ENCODE assay signal across 10 cellular contexts in the genomic region with DNA sequence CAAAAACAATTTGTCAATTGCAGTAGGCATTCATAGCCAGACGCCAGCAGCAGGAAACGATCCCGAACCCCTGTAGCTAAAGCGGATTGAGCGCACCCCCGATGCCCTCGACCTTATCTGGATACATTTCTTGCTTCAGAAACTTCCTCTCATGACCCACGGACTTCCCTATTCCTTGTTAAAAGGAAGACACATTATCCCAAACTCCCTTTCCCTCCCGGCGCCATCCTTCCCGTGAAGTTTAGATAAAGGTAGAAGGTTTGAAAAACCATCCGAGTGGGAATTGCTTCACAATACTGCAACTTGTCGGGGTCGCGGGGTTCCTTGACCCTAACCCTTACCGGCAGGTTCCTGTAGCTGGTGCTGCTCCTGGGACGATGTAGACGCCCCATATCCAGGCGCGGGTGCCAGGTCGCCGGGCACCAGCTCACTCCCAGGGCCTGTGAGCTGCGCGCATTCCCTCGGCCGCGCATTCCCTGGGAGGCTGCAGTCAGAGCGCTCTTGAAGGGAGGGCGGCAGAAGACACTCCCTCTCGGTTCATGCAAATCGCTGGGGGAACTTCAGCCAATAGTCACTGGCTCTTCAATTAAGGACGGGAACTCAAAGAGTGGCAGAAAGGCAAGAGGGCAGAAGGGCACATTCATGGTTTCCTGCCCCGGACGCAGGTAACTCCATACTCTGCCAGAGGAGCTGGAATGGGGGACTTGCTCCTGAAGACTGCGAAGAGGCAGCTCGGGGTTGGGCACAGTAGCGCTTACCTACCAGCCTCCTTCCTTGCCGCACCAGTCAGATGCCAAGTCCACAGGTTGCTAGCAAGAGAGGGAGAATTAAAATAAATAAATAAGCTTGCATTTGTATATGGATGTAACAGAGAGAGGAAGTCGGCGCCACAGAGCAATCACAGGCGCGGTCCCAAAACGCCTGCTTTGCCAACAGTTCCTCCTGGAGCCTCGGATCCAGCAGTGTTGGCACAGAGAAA. TPM values are rescaled to one million over a fixed set of nuclear protein-coding genes. Genes with fewer than 3 reads are reported as not detected.
DNase-seq lines count a peak whose midpoint lies in the region; ATAC-seq and TF ChIP-seq lines count a peak whose summit lies in the region.
"Had no signal": no experiment of that assay in that cellular context is flagged by ENCODE, and none has a peak within 500 bp of the region (broad histone marks: within the 10 kb centered on the region; RNA-seq: fewer than 3 reads in every experiment).

No MANE protein-coding gene starts in this region.

- peaks cover 0 to 7% of the 10 kb centered on the region in 2 donors for H3K27me3 ChIP-seq in body of pancreas

- ATAC-seq in body of pancreas = peak; percentile 60
- ATAC-seq in stimulated activated effector memory CD8-positive, alpha-beta T cell treated with anti-CD3 and anti-CD28 coated beads, Interleukin-12 subunit alpha, Interleukin-12 subunit beta, amount 100 ng/mL, for 72 hours = peak; percentile 28
- no peak for ATAC-seq in activated CD4-positive, alpha-beta T cell treated with anti-CD3 and anti-CD28 coated beads for 36 hours

- no peaks in the 10 kb centered on the region for H3K9me3 ChIP-seq in body of pancreas

- H3K4me3 ChIP-seq in body of pancreas = no peak overlapping the region

- CTCF ChIA-PET in activated CD4-positive, alpha-beta T cell treated with anti-CD3 and anti-CD28 coated beads for 36 hours (lab: Charles Lee) = no interaction called here
- CTCF ChIA-PET in activated CD4-positive, alpha-beta T cell treated with anti-CD3 and anti-CD28 coated beads, Interleukin-2, amount 10 ng/mL, durations not matched to agents 7 days and 5 days (lab: Charles Lee) = no interaction called here

- H3K36me3 ChIP-seq in body of pancreas (replicated peaks in 1 of 2; ENCODE audit: insufficient read depth in 1 of 2, low read depth in 2 of 2) = no peaks in the 10 kb centered on the region

- DNase-seq in 8988T (peak; percentile 68), NCI-H2029 (lab: John Stamatoyannopoulos, UW) (peak; percentile 53), body of pancreas (peak; percentile 22 to 48 (median 38)), iris pigment epithelial cell (ENCODE audit: low read depth) (peak; percentile 16), NCI-H1436 treated with DMSO at 0.1 percent for 48 hours (lab: John Stamatoyannopoulos, UW) (no peak)
- no peak for DNase-seq in stimulated activated effector memory CD8-positive, alpha-beta T cell treated with anti-CD3 and anti-CD28 coated beads, Interleukin-12 subunit alpha, Interleukin-12 subunit beta, amount 100 ng/mL, for 72 hours (ENCODE audit: low spot score in 2 of 2)
- DNase-seq in activated CD4-positive, alpha-beta T cell treated with anti-CD3 and anti-CD28 coated beads for 36 hours = no peak
- DNase-seq in activated CD4-positive, alpha-beta T cell treated with anti-CD3 and anti-CD28 coated beads, Interleukin-2, amount 10 ng/mL, durations not matched to agents 7 days and 5 days = no peak

- H3K9me3 Mint-ChIP-seq in stimulated activated effector memory CD8-positive, alpha-beta T cell treated with anti-CD3 and anti-CD28 coated beads, Interleukin-12 subunit alpha, Interleukin-12 subunit beta, amount 100 ng/mL, for 72 hours = peaks cover 3% of the 10 kb centered on the region
- no peaks in the 10 kb centered on the region for H3K9me3 Mint-ChIP-seq in activated CD4-positive, alpha-beta T cell treated with anti-CD3 and anti-CD28 coated beads for 36 hours (ENCODE audit: low read depth)
- no peaks in the 10 kb centered on the region for H3K9me3 Mint-ChIP-seq in activated CD4-positive, alpha-beta T cell treated with anti-CD3 and anti-CD28 coated beads, Interleukin-2, amount 10 ng/mL, durations not matched to agents 7 days and 5 days

- H3K27ac Mint-ChIP-seq in stimulated activated effector memory CD8-positive, alpha-beta T cell treated with anti-CD3 and anti-CD28 coated beads, Interleukin-12 subunit alpha, Interleukin-12 subunit beta, amount 100 ng/mL, for 72 hours = no peak overlapping the region
- H3K27ac Mint-ChIP-seq in activated CD4-positive, alpha-beta T cell treated with anti-CD3 and anti-CD28 coated beads for 36 hours = no peak overlapping the region
- no peak overlapping the region for H3K27ac Mint-ChIP-seq in activated CD4-positive, alpha-beta T cell treated with anti-CD3 and anti-CD28 coated beads, Interleukin-2, amount 10 ng/mL, durations not matched to agents 7 days and 5 days
- H3K27ac Mint-ChIP-seq: B cell, memory B cell had no signal

- H3K36me3 Mint-ChIP-seq in stimulated activated effector memory CD8-positive, alpha-beta T cell treated with anti-CD3 and anti-CD28 coated beads, Interleukin-12 subunit alpha, Interleukin-12 subunit beta, amount 100 ng/mL, for 72 hours = no peaks in the 10 kb centered on the region
- H3K36me3 Mint-ChIP-seq in activated CD4-positive, alpha-beta T cell treated with anti-CD3 and anti-CD28 coated beads for 36 hours (ENCODE audit: low read depth) = no peaks in the 10 kb centered on the region
- H3K36me3 Mint-ChIP-seq in activated CD4-positive, alpha-beta T cell treated with anti-CD3 and anti-CD28 coated beads, Interleukin-2, amount 10 ng/mL, durations not matched to agents 7 days and 5 days (ENCODE audit: low read depth) = no peaks in the 10 kb centered on the region
- H3K36me3 Mint-ChIP-seq: memory B cell had no signal

- H3K4me1 ChIP-seq in body of pancreas = peaks cover 22% of the 10 kb centered on the region

- WGBS in body of pancreas, 2 donors = 0 to 2% methylated on average over 44 of the region's 44 CpGs

- intact Hi-C loops in body of pancreas (cut with DNase I) = no loop called here
- intact Hi-C loops in activated CD4-positive, alpha-beta T cell treated with anti-CD3 and anti-CD28 coated beads for 36 hours (cut with DNase I, micrococcal nuclease) = loop anchor here in 1 of 2 experiments (5.0 kb wide), 2 partner anchors 943 to 963 kb away; no protein-coding TSS in a partner anchor

- POLR2A ChIA-PET in activated CD4-positive, alpha-beta T cell treated with anti-CD3 and anti-CD28 coated beads for 36 hours (lab: Charles Lee) = no interaction called here
- POLR2A ChIA-PET in activated CD4-positive, alpha-beta T cell treated with anti-CD3 and anti-CD28 coated beads, Interleukin-2, amount 10 ng/mL, durations not matched to agents 7 days and 5 days (lab: Charles Lee) = no interaction called here

- peaks cover 33% of the 10 kb centered on the region for H3K27me3 Mint-ChIP-seq in activated CD4-positive, alpha-beta T cell treated with anti-CD3 and anti-CD28 coated beads for 36 hours
- peaks cover 27% of the 10 kb centered on the region for H3K27me3 Mint-ChIP-seq in activated CD4-positive, alpha-beta T cell treated with anti-CD3 and anti-CD28 coated beads, Interleukin-2, amount 10 ng/mL, durations not matched to agents 7 days and 5 days

- H3K27ac ChIP-seq in body of pancreas = no peak overlapping the region

- no peak overlapping the region for H3K4me3 Mint-ChIP-seq in stimulated activated effector memory CD8-positive, alpha-beta T cell treated with anti-CD3 and anti-CD28 coated beads, Interleukin-12 subunit alpha, Interleukin-12 subunit beta, amount 100 ng/mL, for 72 hours
- no peak overlapping the region for H3K4me3 Mint-ChIP-seq in activated CD4-positive, alpha-beta T cell treated with anti-CD3 and anti-CD28 coated beads for 36 hours
- H3K4me3 Mint-ChIP-seq in activated CD4-positive, alpha-beta T cell treated with anti-CD3 and anti-CD28 coated beads, Interleukin-2, amount 10 ng/mL, durations not matched to agents 7 days and 5 days = no peak overlapping the region
- H3K4me3 Mint-ChIP-seq: B cell, memory B cell had no signal

- TF ChIP-seq POLR2A in body of pancreas (IDR thresholded peaks at IDR 0.05) = no peak

- H3K4me1 Mint-ChIP-seq in stimulated activated effector memory CD8-positive, alpha-beta T cell treated with anti-CD3 and anti-CD28 coated beads, Interleukin-12 subunit alpha, Interleukin-12 subunit beta, amount 100 ng/mL, for 72 hours = no peaks in the 10 kb centered on the region
- H3K4me1 Mint-ChIP-seq in activated CD4-positive, alpha-beta T cell treated with anti-CD3 and anti-CD28 coated beads for 36 hours = no peaks in the 10 kb centered on the region
- no peaks in the 10 kb centered on the region for H3K4me1 Mint-ChIP-seq in activated CD4-positive, alpha-beta T cell treated with anti-CD3 and anti-CD28 coated beads, Interleukin-2, amount 10 ng/mL, durations not matched to agents 7 days and 5 days
- H3K4me1 Mint-ChIP-seq: B cell, memory B cell had no signal

- TF ChIP-seq CTCF in body of pancreas (IDR thresholded peaks at IDR 0.05) = no peak

RNA-seq across cellular contexts. Expression of gene PCDH20, which starts 0.7 kb away (rescaled TPM):
- 1 to 10 TPM in 1 of 2 donors, under 1 TPM in 1; 0.99 to 1.3 TPM for total RNA-seq in body of pancreas
- not detected for total RNA-seq in activated CD4-positive, alpha-beta T cell treated with anti-CD3 and anti-CD28 coated beads for 36 hours
- total RNA-seq in activated CD4-positive, alpha-beta T cell treated with anti-CD3 and anti-CD28 coated beads, Interleukin-2, amount 10 ng/mL, durations not matched to agents 7 days and 5 days = not detected
- total RNA-seq: B cell had no signal

Comparison
In these comparisons a context has a peak if more than half of its experiments do, and no peak if none do; other contexts are left out.
1. DNase-seq: peak in 8988T (single experiment), NCI-H2029 (single experiment), body of pancreas (4 of 4) and iris pigment epithelial cell (single experiment); none in stimulated activated effector memory CD8-positive, alpha-beta T cell treated with anti-CD3 and anti-CD28 coated beads, Interleukin-12 subunit alpha, Interleukin-12 subunit beta, amount 100 ng/mL, for 72 hours (0 of 2), activated CD4-positive, alpha-beta T cell treated with anti-CD3 and anti-CD28 coated beads for 36 hours (single experiment), activated CD4-positive, alpha-beta T cell treated with anti-CD3 and anti-CD28 coated beads, Interleukin-2, amount 10 ng/mL, durations not matched to agents 7 days and 5 days (single experiment) and NCI-H1436 treated with DMSO at 0.1 percent for 48 hours (single experiment).